Comparison of ENCODE assay signal across 31 cellular contexts in the genomic region with DNA sequence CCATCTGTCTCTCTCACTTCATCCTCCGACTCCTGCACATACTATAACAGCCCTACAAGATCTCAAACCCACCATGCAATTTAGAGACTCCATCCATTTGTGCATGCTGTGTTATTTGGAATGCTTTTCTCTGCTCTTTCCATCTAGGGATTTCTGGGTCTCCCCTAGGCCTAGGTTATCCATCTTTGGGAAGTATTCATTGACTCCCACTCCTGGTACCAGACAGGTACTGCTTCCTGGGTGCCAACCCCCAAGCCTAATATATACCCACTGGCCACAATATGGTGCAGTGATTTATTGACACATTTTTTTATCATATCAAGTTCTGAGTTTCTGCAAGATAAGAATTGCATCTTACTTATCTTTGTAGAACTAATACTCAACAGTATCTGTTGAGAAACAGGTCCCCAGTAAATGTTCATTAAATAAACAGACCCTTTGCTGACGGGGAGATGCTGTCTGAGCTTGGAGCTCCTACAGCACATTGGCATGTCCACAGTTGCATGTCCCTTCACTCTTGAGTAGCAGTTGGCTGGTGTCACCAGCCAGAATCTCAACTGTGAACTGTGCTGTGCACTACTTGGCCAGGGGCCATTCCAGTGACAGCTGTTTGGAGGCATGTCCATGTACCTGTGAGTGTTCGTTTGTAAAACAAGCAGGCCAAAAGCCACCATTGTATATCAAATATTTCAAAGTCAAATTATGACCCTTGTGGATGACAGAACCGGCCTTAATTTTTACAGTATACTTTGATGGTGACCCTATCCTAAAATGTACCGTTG.
"Had no signal": no experiment of that assay in that cellular context is flagged by ENCODE, and none has a peak within 500 bp of the region (broad histone marks: within the 10 kb centered on the region; RNA-seq: fewer than 3 reads in every experiment).

No MANE protein-coding gene starts in this region.

- H3K27ac ChIP-seq: adrenal gland, breast epithelium, cardiac muscle cell, colonic mucosa, foreskin keratinocyte, gastrocnemius medialis, heart left ventricle, WERI-Rb-1 had no signal

- H3K9me3 ChIP-seq: adrenal gland, colonic mucosa, gastrocnemius medialis had no signal

- H3K36me3 ChIP-seq: adrenal gland, breast epithelium, cardiac muscle cell, colonic mucosa, gastrocnemius medialis, heart left ventricle, WERI-Rb-1 had no signal

- H3K4me3 ChIP-seq: adrenal gland, breast epithelium, cardiac muscle cell, colonic mucosa, gastrocnemius medialis, heart left ventricle had no signal

- H3K4me1 ChIP-seq: adrenal gland, breast epithelium, colonic mucosa, gastrocnemius medialis, heart left ventricle had no signal

- H3K27me3 ChIP-seq: adrenal gland, breast epithelium, cardiac muscle cell, colonic mucosa, foreskin keratinocyte had no signal

- ATAC-seq: activated CD4-positive, CD25-positive, alpha-beta regulatory T cell treated with anti-CD3 and anti-CD28 coated beads, Interleukin-2, amount 50 U/mL, for 24 hours; activated CD8-positive, alpha-beta memory T cell treated with anti-CD3 and anti-CD28 coated beads, Interleukin-2, amount 10 ng/mL, durations not matched to agents 7 days and 5 days; activated CD8-positive, alpha-beta T cell treated with anti-CD3 and anti-CD28 coated beads, Interleukin-2, amount 10 ng/mL, durations not matched to agents 7 days and 5 days; activated naive CD8-positive, alpha-beta T cell treated with anti-CD3 and anti-CD28 coated beads, Interleukin-2, amount 50 U/mL, for 24 hours; esophagus mucosa; foreskin keratinocyte; gastrocnemius medialis; heart left ventricle had no signal

- DNase-seq: activated B cell treated with CpG ODN at 0.5 μM for 24 hours; activated CD4-positive, alpha-beta memory T cell treated with anti-CD3 and anti-CD28 coated beads for 36 hours; activated CD4-positive, alpha-beta T cell treated with anti-CD3 and anti-CD28 coated beads for 48 hours; activated CD4-positive, alpha-beta T cell treated with anti-CD3 and anti-CD28 coated beads, Interleukin-2, amount 50 U/mL, for 1 hour; activated CD8-positive, alpha-beta memory T cell treated with anti-CD3 and anti-CD28 coated beads, Interleukin-2, amount 10 ng/mL, durations not matched to agents 7 days and 5 days; activated CD8-positive, alpha-beta memory T cell treated with anti-CD3 and anti-CD28 coated beads, Interleukin-2, amount 50 U/mL, for 4 hours; activated CD8-positive, alpha-beta T cell treated with anti-CD3 and anti-CD28 coated beads, Interleukin-2, amount 10 ng/mL, durations not matched to agents 7 days and 5 days; activated effector memory CD4-positive, alpha-beta T cell treated with anti-CD3 and anti-CD28 coated beads, Interleukin-2, amount 50 U/mL, for 16 hours; activated naive CD4-positive, alpha-beta T cell treated with anti-CD3 and anti-CD28 coated beads for 36 hours; activated naive CD8-positive, alpha-beta T cell treated with anti-CD3 and anti-CD28 coated beads for 36 hours; activated naive CD8-positive, alpha-beta T cell treated with anti-CD3 and anti-CD28 coated beads, Interleukin-2, amount 50 U/mL, for 24 hours; activated T-cell treated with anti-CD3 and anti-CD28 coated beads, Interleukin-2, amount 50 U/mL, for 1 hour; activated T-cell treated with anti-CD3 and anti-CD28 coated beads, Interleukin-2, amount 50 U/mL, for 48 hours; adrenal gland; amygdala; aorta; central memory CD4-positive, alpha-beta T cell; cerebellar nuclear complex; colonic mucosa; effector memory CD4-positive, alpha-beta T cell; endodermal cell; foreskin keratinocyte; gastrocnemius medialis; glutamatergic neuron; heart left ventricle; T1000; WERI-Rb-1 had no signal
